In genomic region chr9:127773245-127773644, GRCh38 we compare ENCODE assay signal across 1 cellular context.
TF ChIP-seq lines count a peak whose summit lies in the region.

No MANE protein-coding gene starts in this region.

TF ChIP-seq in HEK293, 187 proteins besides CTCF, POLR2A, EP300 and RAD21 (continued from another document):
- TF ChIP-seq ZIC2 (tag by site-specific recombination; IDR thresholded peaks at IDR 0.05), result peak; percentile 74
- TF ChIP-seq ZNF629 (tag by site-specific recombination; IDR thresholded peaks at IDR 0.05), result peak; percentile 12; the same call in 1 of the 2 replicates
